In genomic region chr16:50820225-50820624, GRCh38 we compare ENCODE assay signal across 25 cellular contexts.
DNase-seq lines count a peak whose midpoint lies in the region; ATAC-seq and TF ChIP-seq lines count a peak whose summit lies in the region.
"Had no signal": no experiment of that assay in that cellular context is flagged by ENCODE, and none has a peak within 500 bp of the region (broad histone marks: within the 10 kb centered on the region; RNA-seq: fewer than 3 reads in every experiment).

No MANE protein-coding gene starts in this region.

- no peak overlapping the region for H3K27ac ChIP-seq in trophoblast cell (ENCODE audit: low read depth, low read length)
- H3K27ac ChIP-seq: 22Rv1; A549; BLaER1 treated with 17β-estradiol and CSF1 and Interleukin-3, amounts not matched to agents 10 nM and 100 nM; C4-2B had no signal

- H2BK12ac ChIP-seq in trophoblast cell (ENCODE audit: low read length) = no peak overlapping the region

- H3K27me3 Mint-ChIP-seq in CD14-positive monocyte (ENCODE audit: low read depth in 3 of 3) (peaks cover 7 to 13% (median 13%) of the 10 kb centered on the region in 3 donors), nephron progenitor cell (ENCODE audit: low read depth, poor library complexity) (peaks cover 8% of the 10 kb centered on the region)

- no CpG with 5 or more reads among the region's 5 CpGs for WGBS in trophoblast cell (ENCODE audit: extremely low coverage, insufficient coverage, insufficient read length)

- intact Hi-C loops in CD14-positive monocyte (cut with micrococcal nuclease) = no loop called here

- no peak overlapping the region for H2AFZ ChIP-seq in trophoblast cell (ENCODE audit: insufficient read depth, low read length, poor library complexity)

- H3K36me3 Mint-ChIP-seq in CD14-positive monocyte (no peaks in the 10 kb centered on the region), nephron progenitor cell (ENCODE audit: low read depth) (no peaks in the 10 kb centered on the region)
- H3K36me3 Mint-ChIP-seq: CD4-positive, alpha-beta memory T cell; CD4-positive, CD25-positive, alpha-beta regulatory T cell; CD8-positive, alpha-beta memory T cell had no signal

- no peak overlapping the region for H4K12ac ChIP-seq in trophoblast cell (ENCODE audit: low read depth, low read length)

- no peaks in the 10 kb centered on the region for H3K27me3 ChIP-seq in trophoblast cell (ENCODE audit: insufficient read depth, low read length)
- H3K27me3 ChIP-seq: BLaER1 treated with 17β-estradiol and CSF1 and Interleukin-3, amounts not matched to agents 10 nM and 100 nM had no signal

- no peak overlapping the region for H3K4me2 ChIP-seq in trophoblast cell (ENCODE audit: low read length)
- H3K4me2 ChIP-seq: A549; BLaER1 treated with 17β-estradiol and CSF1 and Interleukin-3, amounts not matched to agents 10 nM and 100 nM had no signal

- no peak overlapping the region for H4K91ac ChIP-seq in trophoblast cell (ENCODE audit: low read depth, low read length)

- TF ChIP-seq CTCF in CD14-positive monocyte (IDR thresholded peaks at IDR 0.05) (no peak), nephron progenitor cell (IDR thresholded peaks at IDR 0.05) (no peak)

- H3K27ac Mint-ChIP-seq in CD14-positive monocyte (no peak overlapping the region), nephron progenitor cell (peak overlapping the region; percentile 25)
- H3K27ac Mint-ChIP-seq: B cell; CD4-positive, alpha-beta memory T cell; CD4-positive, CD25-positive, alpha-beta regulatory T cell; CD8-positive, alpha-beta memory T cell had no signal

- H3K79me1 ChIP-seq in trophoblast cell (ENCODE audit: low read length) = no peaks in the 10 kb centered on the region

- no peak overlapping the region for H3K9ac ChIP-seq in trophoblast cell (ENCODE audit: low read length)
- H3K9ac ChIP-seq: BLaER1 treated with 17β-estradiol and CSF1 and Interleukin-3, amounts not matched to agents 10 nM and 100 nM had no signal

- peak overlapping the region; percentile 13 for H3K23ac ChIP-seq in trophoblast cell (ENCODE audit: low read length)

- DNase-seq in CD14-positive monocyte (ENCODE audit: low spot score) (peak; percentile 10), ecto neural progenitor cell (ENCODE audit: low spot score) (peak; percentile 10), nephron progenitor cell (no peak), trophoblast cell (no peak), NCI-H2171 (lab: John Stamatoyannopoulos, UW) (no peak)
- DNase-seq: AML-193; CD4-positive, alpha-beta memory T cell; CD4-positive, CD25-positive, alpha-beta regulatory T cell; CD8-positive, alpha-beta memory T cell; COR-L47; DMS 273 treated with DMSO at 0.1 percent for 48 hours; DMS153; DMS53; DMS79; DND-41; EL; GDM1 had no signal

- H2BK5ac ChIP-seq in trophoblast cell (ENCODE audit: low read depth, low read length, poor library complexity) = no peak overlapping the region

- no peaks in the 10 kb centered on the region for H3K79me2 ChIP-seq in trophoblast cell (ENCODE audit: control insufficient read depth, insufficient read depth, low read length, poor library complexity)

- H3K4me3 ChIP-seq in trophoblast cell (ENCODE audit: low read depth, low read length) = no peak overlapping the region
- H3K4me3 ChIP-seq: A549; BLaER1 treated with 17β-estradiol and CSF1 and Interleukin-3, amounts not matched to agents 10 nM and 100 nM; GM12878 had no signal

- no peak overlapping the region for H4K8ac ChIP-seq in trophoblast cell (ENCODE audit: low read depth, low read length)

- no peak overlapping the region for H2BK120ac ChIP-seq in trophoblast cell (ENCODE audit: insufficient read depth, low read length, poor library complexity)

- no peaks in the 10 kb centered on the region for H3K36me3 ChIP-seq in trophoblast cell (ENCODE audit: control insufficient read depth in 1 of 2, insufficient read depth in 2 of 2, low read length in 2 of 2)
- H3K36me3 ChIP-seq: BLaER1 treated with 17β-estradiol and CSF1 and Interleukin-3, amounts not matched to agents 10 nM and 100 nM had no signal

- no peak overlapping the region for H3K14ac ChIP-seq in trophoblast cell (ENCODE audit: low read length)

- no peak overlapping the region for H3K18ac ChIP-seq in trophoblast cell (ENCODE audit: low read length)

- H3K9me3 ChIP-seq in trophoblast cell (ENCODE audit: insufficient read depth, low read depth, low read length) = no peaks in the 10 kb centered on the region
- H3K9me3 ChIP-seq: A549 had no signal

- no peak for ATAC-seq in GM18498 (IDR thresholded peaks at IDR 0.05; ENCODE audit: unreplicated experiment)
- no peak for ATAC-seq in SK-N-SH treated with all-trans-retinoic acid at 6 μM for 48 hours
- ATAC-seq: A549, GM12878 had no signal

- H3K9me3 Mint-ChIP-seq in CD14-positive monocyte (peaks cover 0 to 3% (median 2%) of the 10 kb centered on the region in 7 donors), nephron progenitor cell (peaks cover 7% of the 10 kb centered on the region)
- H3K9me3 Mint-ChIP-seq: CD8-positive, alpha-beta memory T cell had no signal

- no peaks in the 10 kb centered on the region for H3K4me1 Mint-ChIP-seq in CD14-positive monocyte
- peaks cover 3% of the 10 kb centered on the region for H3K4me1 Mint-ChIP-seq in nephron progenitor cell
- H3K4me1 Mint-ChIP-seq: B cell; CD4-positive, alpha-beta memory T cell; CD4-positive, CD25-positive, alpha-beta regulatory T cell; CD8-positive, alpha-beta memory T cell had no signal

- H3K4ac ChIP-seq in trophoblast cell (ENCODE audit: low read depth, low read length) = no peak overlapping the region

- peaks cover 0 to 2% of the 10 kb centered on the region in 2 experiments for H3K4me1 ChIP-seq in trophoblast cell (ENCODE audit: control insufficient read depth in 1 of 2, insufficient read depth in 2 of 2, low read length in 2 of 2)
- H3K4me1 ChIP-seq: A549; BLaER1 treated with 17β-estradiol and CSF1 and Interleukin-3, amounts not matched to agents 10 nM and 100 nM had no signal

- no peak overlapping the region for H2AK5ac ChIP-seq in trophoblast cell (ENCODE audit: low read length)

- H3K4me3 Mint-ChIP-seq in CD14-positive monocyte = no peak overlapping the region
- H3K4me3 Mint-ChIP-seq in nephron progenitor cell = no peak overlapping the region
- H3K4me3 Mint-ChIP-seq: B cell; CD4-positive, alpha-beta memory T cell; CD4-positive, CD25-positive, alpha-beta regulatory T cell; CD8-positive, alpha-beta memory T cell had no signal

TF ChIP-seq in SK-N-SH treated with all-trans-retinoic acid at 6 μM for 48 hours, 23 proteins besides CTCF, POLR2A, EP300 and RAD21:
- TF ChIP-seq ZNF565 (CRISPR knock-in tag; conservative IDR thresholded peaks at IDR 0.05; ENCODE audit: low read depth) = no peak
- no peak for TF ChIP-seq ARNTL (CRISPR knock-in tag; IDR thresholded peaks at IDR 0.05; ENCODE audit: borderline replicate concordance, low read depth)
- no peak for TF ChIP-seq ZFP30 (CRISPR knock-in tag; IDR thresholded peaks at IDR 0.05)
- TF ChIP-seq ESRRG (CRISPR knock-in tag; IDR thresholded peaks at IDR 0.05) = no peak
- TF ChIP-seq SNAI2 (CRISPR knock-in tag; IDR thresholded peaks at IDR 0.05) = no peak
- TF ChIP-seq ZNF70 (CRISPR knock-in tag; IDR thresholded peaks at IDR 0.05) = no peak
- TF ChIP-seq CREB5 (CRISPR knock-in tag; IDR thresholded peaks at IDR 0.05; ENCODE audit: low read depth) = no peak
- no peak for TF ChIP-seq ISL1 (CRISPR knock-in tag; IDR thresholded peaks at IDR 0.05)
- TF ChIP-seq PATZ1 (CRISPR knock-in tag; IDR thresholded peaks at IDR 0.05; ENCODE audit: borderline replicate concordance) = no peak
- no peak for TF ChIP-seq OSR1 (CRISPR knock-in tag; IDR thresholded peaks at IDR 0.05)
- TF ChIP-seq ZNF8 (CRISPR knock-in tag; IDR thresholded peaks at IDR 0.05) = no peak
- TF ChIP-seq PPARA (CRISPR knock-in tag; IDR thresholded peaks at IDR 0.05; ENCODE audit: borderline replicate concordance) = no peak
- TF ChIP-seq RARB (CRISPR knock-in tag; IDR thresholded peaks at IDR 0.05) = no peak
- TF ChIP-seq GLIS3 (CRISPR knock-in tag; IDR thresholded peaks at IDR 0.05) = no peak
- TF ChIP-seq ZC3H10 (CRISPR knock-in tag; IDR thresholded peaks at IDR 0.05) = no peak
TF ChIP-seq in SK-N-SH treated with all-trans-retinoic acid at 6 μM for 48 hours: peak in this region for 0.

Comparison
In these comparisons a context has a peak if more than half of its experiments do, and no peak if none do; other contexts are left out.
1. DNase-seq: peak in CD14-positive monocyte (single experiment) and ecto neural progenitor cell (single experiment); none in nephron progenitor cell (single experiment), trophoblast cell (0 of 2) and NCI-H2171 (single experiment).